ENCODE assay signal across 15 cellular contexts in the genomic region with DNA sequence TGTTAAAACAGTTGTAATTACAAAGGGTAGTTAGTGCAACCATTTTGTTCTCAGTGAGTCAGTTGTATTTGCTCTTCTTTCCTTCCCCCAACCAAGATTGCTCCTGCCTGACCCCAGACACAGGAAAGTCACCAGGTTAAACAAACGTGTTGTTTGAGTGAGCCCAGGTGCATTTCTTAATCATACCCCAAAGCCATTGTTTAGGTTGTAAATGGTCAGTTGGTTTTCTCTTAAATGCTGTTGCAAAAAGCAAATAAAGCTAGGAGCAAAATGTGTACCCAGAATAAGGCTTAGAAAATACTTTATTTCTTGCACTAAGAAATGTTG.
DNase-seq lines count a peak whose midpoint lies in the region; ATAC-seq, FAIRE-seq and TF ChIP-seq lines count a peak whose summit lies in the region.
"Had no signal": no experiment of that assay in that cellular context is flagged by ENCODE, and none has a peak within 500 bp of the region (broad histone marks: within the 10 kb centered on the region; RNA-seq: fewer than 3 reads in every experiment).

No MANE protein-coding gene starts in this region.

- no peak for TF ChIP-seq CTCF in A549 (IDR thresholded peaks at IDR 0.05)
- TF ChIP-seq CTCF in PC-3 (conservative IDR thresholded peaks at IDR 0.05; ENCODE audit: low read depth, low read length), result no peak

- H3K79me2 ChIP-seq in PC-3 (ENCODE audit: low read length), result no peaks in the 10 kb centered on the region

- H3K27me3 ChIP-seq in HUES64 (ENCODE audit: insufficient read depth, low read length) (no peaks in the 10 kb centered on the region), PC-3 (ENCODE audit: low read length) (no peaks in the 10 kb centered on the region)
- H3K27me3 ChIP-seq: esophagus squamous epithelium, vagina had no signal

- H2AFZ ChIP-seq in PC-3 (ENCODE audit: low read length), result no peak overlapping the region

- no peaks in the 10 kb centered on the region for H3K9me3 Mint-ChIP-seq in activated naive CD8-positive, alpha-beta T cell treated with anti-CD3 and anti-CD28 coated beads, Interleukin-2, amount 50 U/mL, for 24 hours
- H3K9me3 Mint-ChIP-seq: activated naive CD4-positive, alpha-beta T cell treated with anti-CD3 and anti-CD28 coated beads, Interleukin-2, amount 10 ng/mL, durations not matched to agents 7 days and 5 days; stimulated activated naive B cell treated with anti-CD40 and anti-IgM and Interleukin-4, amounts not matched to agents 10 μg/mL and 1 μg/mL and 100 μg/mL, for 72 hours had no signal

- H3K9ac ChIP-seq in HUES64 (ENCODE audit: low read depth, low read length) (peak overlapping the region; percentile 8; the same call in 1 of the 2 replicates), PC-3 (ENCODE audit: low read length) (peak overlapping the region; percentile 70)

- CTCF ChIA-PET in A549 (lab: Yijun Ruan, JAX), result interaction anchor here (0.6 kb wide), 2 partner anchors 21 to 23 kb away, joined by 3 to 4 read pairs; no protein-coding TSS in a partner anchor
- CTCF ChIA-PET in PC-3 (lab: Charles Lee), result no interaction called here

- no peaks in the 10 kb centered on the region for H3K9me2 ChIP-seq in PC-3 (replicated peaks; ENCODE audit: low read length)

- TF ChIP-seq RAD21 in A549 (conservative IDR thresholded peaks at IDR 0.05 in 1 of 2, IDR thresholded peaks at IDR 0.05 in 1 of 2), result no peak

- peaks cover 14% of the 10 kb centered on the region for H3F3A ChIP-seq in PC-3 (ENCODE audit: low read length, unreplicated experiment)

- H3K4me3 ChIP-seq in A549, result no peak overlapping the region
- no peak overlapping the region for H3K4me3 ChIP-seq in HUES64 (ENCODE audit: low read length)
- peak overlapping the region; percentile 39 for H3K4me3 ChIP-seq in PC-3 (ENCODE audit: low read length)
- H3K4me3 ChIP-seq: esophagus squamous epithelium, vagina had no signal

- H3K9me3 ChIP-seq in A549 (no peaks in the 10 kb centered on the region), HUES64 (ENCODE audit: insufficient read depth, low read depth, low read length) (no peaks in the 10 kb centered on the region), PC-3 (ENCODE audit: low read length) (no peaks in the 10 kb centered on the region)
- H3K9me3 ChIP-seq: esophagus squamous epithelium, vagina had no signal

- peak overlapping the region; percentile 39 to 82; a peak in 3 of 6 replicates for H3K27ac ChIP-seq in A549
- H3K27ac ChIP-seq in HUES64 (ENCODE audit: low read depth, low read length), result peak overlapping the region; percentile 66
- H3K27ac ChIP-seq in PC-3 (ENCODE audit: low read length), result peak overlapping the region; percentile 96
- H3K27ac ChIP-seq: esophagus squamous epithelium, vagina had no signal

- no peaks in the 10 kb centered on the region for H3K4me1 Mint-ChIP-seq in activated naive CD8-positive, alpha-beta T cell treated with anti-CD3 and anti-CD28 coated beads, Interleukin-2, amount 50 U/mL, for 24 hours
- H3K4me1 Mint-ChIP-seq: activated naive CD4-positive, alpha-beta T cell treated with anti-CD3 and anti-CD28 coated beads, Interleukin-2, amount 10 ng/mL, durations not matched to agents 7 days and 5 days had no signal

- POLR2A ChIA-PET in A549 (lab: Yijun Ruan, JAX) (no interaction called here), PC-3 (lab: Charles Lee; ENCODE audit: unreplicated experiment) (no interaction called here)

- no peaks in the 10 kb centered on the region for H3K36me3 Mint-ChIP-seq in activated naive CD8-positive, alpha-beta T cell treated with anti-CD3 and anti-CD28 coated beads, Interleukin-2, amount 50 U/mL, for 24 hours (ENCODE audit: low read depth)

- H4K20me1 ChIP-seq in PC-3 (ENCODE audit: low read length), result no peaks in the 10 kb centered on the region

- peaks cover 36% of the 10 kb centered on the region for H3K4me1 ChIP-seq in A549
- H3K4me1 ChIP-seq in HUES64 (ENCODE audit: insufficient read depth, low read length), result peaks cover 49% of the 10 kb centered on the region
- peaks cover 53% of the 10 kb centered on the region for H3K4me1 ChIP-seq in PC-3 (ENCODE audit: insufficient read depth, low read length)

- H3K4me2 ChIP-seq in A549 (peak overlapping the region; percentile 43), PC-3 (ENCODE audit: low read length) (peak overlapping the region; percentile 78)

- no peaks in the 10 kb centered on the region for H3K27me3 Mint-ChIP-seq in activated naive CD8-positive, alpha-beta T cell treated with anti-CD3 and anti-CD28 coated beads, Interleukin-2, amount 50 U/mL, for 24 hours
- H3K27me3 Mint-ChIP-seq: activated naive CD4-positive, alpha-beta T cell treated with anti-CD3 and anti-CD28 coated beads, Interleukin-2, amount 10 ng/mL, durations not matched to agents 7 days and 5 days; stimulated activated naive B cell treated with anti-CD40 and anti-IgM and Interleukin-4, amounts not matched to agents 10 μg/mL and 1 μg/mL and 100 μg/mL, for 72 hours had no signal

- H3K4me3 Mint-ChIP-seq in activated naive CD8-positive, alpha-beta T cell treated with anti-CD3 and anti-CD28 coated beads, Interleukin-2, amount 50 U/mL, for 24 hours, result no peak overlapping the region
- H3K4me3 Mint-ChIP-seq: activated naive CD4-positive, alpha-beta T cell treated with anti-CD3 and anti-CD28 coated beads, Interleukin-2, amount 10 ng/mL, durations not matched to agents 7 days and 5 days; stimulated activated naive B cell treated with anti-CD40 and anti-IgM and Interleukin-4, amounts not matched to agents 10 μg/mL and 1 μg/mL and 100 μg/mL, for 72 hours had no signal

- DNase-seq in A549 (ENCODE audit: low read depth in 1 of 2, low spot score in 1 of 2), result peak in 1 of 2 experiments; percentile 22
- peak; percentile 92 for DNase-seq in PC-3
- peak; percentile 40 for DNase-seq in iPS-NIHi7 (ENCODE audit: extremely low spot score)
- DNase-seq in activated naive CD8-positive, alpha-beta T cell treated with anti-CD3 and anti-CD28 coated beads, Interleukin-2, amount 50 U/mL, for 24 hours, result no peak
- no peak for DNase-seq in hippocampal formation (lab: John Stamatoyannopoulos, UW)
- no peak for DNase-seq in NCI-H226
- DNase-seq: activated naive CD4-positive, alpha-beta T cell treated with anti-CD3 and anti-CD28 coated beads, Interleukin-2, amount 10 ng/mL, durations not matched to agents 7 days and 5 days; DND-41; esophagus squamous epithelium; NCI-H1694 treated with DMSO at 0.1 percent for 48 hours; stimulated activated CD4-positive, alpha-beta T cell treated with anti-CD3 and anti-CD28 coated beads, Interleukin-2, amount 100 ng/mL, for 48 hours; stimulated activated naive B cell treated with anti-CD40 and anti-IgM and Interleukin-4, amounts not matched to agents 10 μg/mL and 1 μg/mL and 100 μg/mL, for 72 hours had no signal

- 0% methylated on average over 1 of the region's 1 CpG for WGBS in A549 (ENCODE audit: missing lambda C conversion rate)
- WGBS in HUES64, result 0% methylated on average over 1 of the region's 1 CpG

- FAIRE-seq in A549 (lab: Jason Lieb, UNC), result no peak

- intact Hi-C loops in PC-3 (cut with micrococcal nuclease), result loop anchor here (1.0 to 10.0 kb wide), 3 partner anchors 93 to 477 kb away; no protein-coding TSS in a partner anchor

- TF ChIP-seq EP300 in A549 (IDR thresholded peaks at IDR 0.05), result peak; percentile 25 to 61; a peak in 3 of 5 replicates

- no peak for ATAC-seq in A549
- peak; percentile 62 for ATAC-seq in PC-3
- no peak for ATAC-seq in activated naive CD8-positive, alpha-beta T cell treated with anti-CD3 and anti-CD28 coated beads, Interleukin-2, amount 50 U/mL, for 24 hours
- ATAC-seq in HG02588 (IDR thresholded peaks at IDR 0.05; ENCODE audit: unreplicated experiment), result no peak
- ATAC-seq: stimulated activated naive B cell treated with anti-CD40 and anti-IgM and Interleukin-4, amounts not matched to agents 10 μg/mL and 1 μg/mL and 100 μg/mL, for 72 hours had no signal

- H3K36me3 ChIP-seq in HUES64 (ENCODE audit: insufficient read depth, low read length), result no peaks in the 10 kb centered on the region
- H3K36me3 ChIP-seq in PC-3 (ENCODE audit: low read depth, low read length), result no peaks in the 10 kb centered on the region
- H3K36me3 ChIP-seq: esophagus squamous epithelium, vagina had no signal

- no peak overlapping the region for H3K27ac Mint-ChIP-seq in activated naive CD8-positive, alpha-beta T cell treated with anti-CD3 and anti-CD28 coated beads, Interleukin-2, amount 50 U/mL, for 24 hours
- H3K27ac Mint-ChIP-seq: activated naive CD4-positive, alpha-beta T cell treated with anti-CD3 and anti-CD28 coated beads, Interleukin-2, amount 10 ng/mL, durations not matched to agents 7 days and 5 days; stimulated activated naive B cell treated with anti-CD40 and anti-IgM and Interleukin-4, amounts not matched to agents 10 μg/mL and 1 μg/mL and 100 μg/mL, for 72 hours had no signal

- no peak for TF ChIP-seq POLR2A in A549 (IDR thresholded peaks at IDR 0.05; ENCODE audit: low read length)

- BruUV-seq in PC-3 (replicated peaks; lab: Mats Ljungman, UMichigan), result no TSS peak

TF ChIP-seq in A549, 52 proteins besides CTCF, POLR2A, EP300 and RAD21:
- TF ChIP-seq SMC3 (IDR thresholded peaks at IDR 0.05) (peak; percentile 15; the same call in 1 of the 3 replicates), TP53 (CRISPR knock-in tag; IDR thresholded peaks at IDR 0.05) (no peak), CEBPB (IDR thresholded peaks at IDR 0.05) (peak in 1 of 2 experiments; percentile 30; a peak in 1 of 4 replicates), JUNB (IDR thresholded peaks at IDR 0.05) (peak; percentile 14; the same call in 1 of the 2 replicates)
TF ChIP-seq in A549: peak in this region for 3.

Comparison
In these comparisons a context has a peak if more than half of its experiments do, and no peak if none do; other contexts are left out.
1. DNase-seq: peak in PC-3 (single experiment) and iPS-NIHi7 (single experiment); none in activated naive CD8-positive, alpha-beta T cell treated with anti-CD3 and anti-CD28 coated beads, Interleukin-2, amount 50 U/mL, for 24 hours (single experiment), hippocampal formation (0 of 2) and NCI-H226 (single experiment).
2. Peak in every context shown above with its lines, with median percentiles within 50 percentile points of each other: H3K27ac ChIP-seq.